ENCODE assay signal across 7 cellular contexts in genomic region chr2:175036582-175037018, GRCh38. TPM values are rescaled to one million over a fixed set of nuclear protein-coding genes. Genes with fewer than 3 reads are reported as not detected.
DNase-seq lines count a peak whose midpoint lies in the region; TF ChIP-seq lines count a peak whose summit lies in the region.

No MANE protein-coding gene starts in this region.

- H3K36me3 Mint-ChIP-seq in H9 (ENCODE audit: insufficient read depth in 1 of 3, low read depth in 3 of 3): no peaks in the 10 kb centered on the region; a peak in 1 of 7 replicates

- TF ChIP-seq RAD21 in neural cell (conservative IDR thresholded peaks at IDR 0.05): peak; percentile 37

- H3K56ac ChIP-seq in H9 (ENCODE audit: insufficient read length, low read depth, low read length): no peak overlapping the region

- H3K4me3 ChIP-seq in OCI-LY3 (ENCODE audit: low read length) (no peak overlapping the region), colonic mucosa (no peak overlapping the region), neural cell (ENCODE audit: low read length) (no peak overlapping the region)

- no peak overlapping the region for H3K27ac ChIP-seq in H9 (ENCODE audit: insufficient read length, low read depth, low read length)
- no peak overlapping the region for H3K27ac ChIP-seq in OCI-LY3 (ENCODE audit: low read length)
- H3K27ac ChIP-seq in colonic mucosa: no peak overlapping the region
- H3K27ac ChIP-seq in neural cell (ENCODE audit: low read length): no peak overlapping the region

- WGBS in H9 (ENCODE audit: extremely low coverage, insufficient read length, low lambda C conversion rate): no CpG with 5 or more reads among the region's 5 CpGs

- no peak overlapping the region for H4K91ac ChIP-seq in H9 (ENCODE audit: insufficient read length, low read depth, low read length)

- H3K27ac Mint-ChIP-seq in H9: 0 out of 7 replicates have a peak overlapping the region, but pooled peaks of 1 of the 3 experiments have one; percentile 32

- TF ChIP-seq CTCF in H9 (conservative IDR thresholded peaks at IDR 0.05) (peak; percentile 65), OCI-LY3 (IDR thresholded peaks at IDR 0.05; ENCODE audit: low read depth, low read length) (peak; percentile 55), colonic mucosa (IDR thresholded peaks at IDR 0.05) (peak; percentile 48), neural cell (IDR thresholded peaks at IDR 0.05; ENCODE audit: poor library complexity, severe bottlenecking) (peak; percentile 58)

- H4K20me1 ChIP-seq in H9 (ENCODE audit: control insufficient read depth, insufficient read depth, insufficient read length) (no peaks in the 10 kb centered on the region), OCI-LY3 (ENCODE audit: insufficient read depth, low read length) (no peaks in the 10 kb centered on the region), neural cell (ENCODE audit: insufficient read depth) (no peaks in the 10 kb centered on the region)

- no peak overlapping the region for H3K4me3 Mint-ChIP-seq in H9

- H3K14ac ChIP-seq in H9 (ENCODE audit: insufficient read depth, low read length): no peak overlapping the region

- no peak overlapping the region for H3T11ph ChIP-seq in H9 (ENCODE audit: low read length)

- H3K4me1 ChIP-seq in H9 (ENCODE audit: insufficient read depth, low read length) (no peaks in the 10 kb centered on the region), OCI-LY3 (ENCODE audit: low read length) (peaks cover 3% of the 10 kb centered on the region; the same call in 1 of the 2 replicates), colonic mucosa (no peaks in the 10 kb centered on the region)

- H4K8ac ChIP-seq in H9 (replicated peaks; ENCODE audit: insufficient read length, low read depth, low read length): no peak overlapping the region

- H3K9me3 Mint-ChIP-seq in H9: no peaks in the 10 kb centered on the region

- H3K18ac ChIP-seq in H9 (ENCODE audit: insufficient read length, low read depth, low read length): no peak overlapping the region

- H2AK5ac ChIP-seq in H9 (ENCODE audit: insufficient read length, low read length): no peak overlapping the region

- no peaks in the 10 kb centered on the region for H3K79me1 ChIP-seq in H9 (ENCODE audit: insufficient read depth, low read depth, low read length, poor library complexity, severe bottlenecking)

- H2BK12ac ChIP-seq in H9 (ENCODE audit: insufficient read length, low read depth, low read length): no peak overlapping the region

- H3K79me2 ChIP-seq in H9 (ENCODE audit: insufficient read depth, low read length): no peaks in the 10 kb centered on the region
- H3K79me2 ChIP-seq in OCI-LY3 (ENCODE audit: low read length): no peaks in the 10 kb centered on the region
- no peaks in the 10 kb centered on the region for H3K79me2 ChIP-seq in neural cell (replicated peaks; ENCODE audit: insufficient read depth, low read length)

- H3K9ac ChIP-seq in H9 (ENCODE audit: extremely low read depth, insufficient read length, low read length) (no peak overlapping the region), OCI-LY3 (ENCODE audit: low read length) (no peak overlapping the region), colonic mucosa (ENCODE audit: low read depth in 2 of 2, low read length in 2 of 2) (no peak overlapping the region), neural cell (ENCODE audit: low read length) (no peak overlapping the region)

- no peak overlapping the region for H2BK15ac ChIP-seq in H9 (ENCODE audit: low read depth, low read length)

- no peak overlapping the region for H2BK20ac ChIP-seq in H9 (ENCODE audit: low read depth, low read length, poor library complexity, severe bottlenecking)

- H2BK120ac ChIP-seq in H9 (ENCODE audit: low read depth, low read length, poor library complexity, severe bottlenecking): no peak overlapping the region

- no peaks in the 10 kb centered on the region for H3F3A ChIP-seq in neural cell (ENCODE audit: insufficient read depth, low read length, poor library complexity, severe bottlenecking)

- no peaks in the 10 kb centered on the region for H3K27me3 ChIP-seq in H9 (ENCODE audit: insufficient read depth, low read length)
- no peaks in the 10 kb centered on the region for H3K27me3 ChIP-seq in OCI-LY3 (ENCODE audit: low read depth, low read length)
- no peaks in the 10 kb centered on the region for H3K27me3 ChIP-seq in colonic mucosa
- no peaks in the 10 kb centered on the region for H3K27me3 ChIP-seq in neural cell (ENCODE audit: insufficient read depth, low read depth, low read length)

- peaks cover 6 to 8% of the 10 kb centered on the region in 2 experiments; a peak in 3 of 4 replicates for H3K4me1 Mint-ChIP-seq in H9

- intact Hi-C loops in colonic mucosa (cut with DNase I): loop anchor here (5.0 kb wide), 1 partner anchor 246 kb away; no protein-coding TSS in a partner anchor

- H3K36me3 ChIP-seq in OCI-LY3 (replicated peaks; ENCODE audit: low read depth, low read length) (no peaks in the 10 kb centered on the region), colonic mucosa (no peaks in the 10 kb centered on the region), neural cell (ENCODE audit: insufficient read depth, low read length) (no peaks in the 10 kb centered on the region)

- TF ChIP-seq EP300 in neural cell (conservative IDR thresholded peaks at IDR 0.05; ENCODE audit: poor library complexity, severe bottlenecking): no peak

- H3K23ac ChIP-seq in H9 (ENCODE audit: insufficient read length, low read depth, low read length): no peak overlapping the region

- no peak overlapping the region for H2AFZ ChIP-seq in H9 (ENCODE audit: low read length)
- H2AFZ ChIP-seq in OCI-LY3 (ENCODE audit: low read depth, low read length): peak overlapping the region; percentile 77
- H2AFZ ChIP-seq in neural cell (ENCODE audit: low read depth, low read length): no peak overlapping the region

- H3K4me2 ChIP-seq in H9 (ENCODE audit: insufficient read depth, insufficient read length, low read length): no peak overlapping the region
- H3K4me2 ChIP-seq in OCI-LY3 (ENCODE audit: low read length): peak overlapping the region; percentile 47
- no peak overlapping the region for H3K4me2 ChIP-seq in neural cell (ENCODE audit: low read length)

- no peak overlapping the region for H2BK5ac ChIP-seq in H9 (ENCODE audit: insufficient read length, low read length)

- no peak overlapping the region for H4K5ac ChIP-seq in H9 (ENCODE audit: insufficient read length, low read depth, low read length)

- no peak overlapping the region for H3K4ac ChIP-seq in H9 (ENCODE audit: low read depth, low read length)

- H3K9me3 ChIP-seq in H9 (ENCODE audit: control insufficient read depth, low read depth, low read length) (no peaks in the 10 kb centered on the region), OCI-LY3 (ENCODE audit: insufficient read depth, low read length) (no peaks in the 10 kb centered on the region), colonic mucosa (no peaks in the 10 kb centered on the region), neural cell (ENCODE audit: low read length) (no peaks in the 10 kb centered on the region)

- DNase-seq in ELR (ENCODE audit: low read depth) (peak; percentile 68), H9 (no peak), colonic mucosa (no peak), SHP77 (lab: John Stamatoyannopoulos, UW) (no peak), retina (no peak)

- no peaks in the 10 kb centered on the region for H3K23me2 ChIP-seq in H9 (ENCODE audit: insufficient read length, low read depth, low read length, poor library complexity, severe bottlenecking)

- H3K9me2 ChIP-seq in neural cell (ENCODE audit: insufficient read depth, low read length): no peaks in the 10 kb centered on the region

- no peaks in the 10 kb centered on the region for H3K27me3 Mint-ChIP-seq in H9 (ENCODE audit: low read depth)

TF ChIP-seq in neural cell, 6 proteins besides CTCF, POLR2A, EP300 and RAD21:
- no peak for TF ChIP-seq TAF1 (IDR thresholded peaks at IDR 0.05; ENCODE audit: low read depth)
- TF ChIP-seq EZH2 (IDR thresholded peaks at IDR 0.05; ENCODE audit: borderline replicate concordance, insufficient read depth, low read length, poor library complexity, severe bottlenecking): no peak
- peak; percentile 48 for TF ChIP-seq SMC3 (conservative IDR thresholded peaks at IDR 0.05; ENCODE audit: poor library complexity)
- no peak for TF ChIP-seq POLR2AphosphoS5 (IDR thresholded peaks at IDR 0.05)
- TF ChIP-seq MXI1 (conservative IDR thresholded peaks at IDR 0.05; ENCODE audit: poor library complexity, severe bottlenecking): no peak
- TF ChIP-seq REST (IDR thresholded peaks at IDR 0.05; ENCODE audit: borderline replicate concordance): no peak

RNA-seq across cellular contexts. Expression of gene CHN1, which starts 31.4 kb away (rescaled TPM):
- total RNA-seq in H9 (2021) (33.9 and 37.0 TPM in 2 replicates), colonic mucosa (1 to 10 TPM; 2.2 to 2.8 TPM)
- 133 and 134 TPM in 2 replicates for polyA plus RNA-seq in neural cell
- 118 and 139 TPM in 2 replicates for polyA minus RNA-seq in neural cell
